Comparison of ENCODE assay signal across 8 cellular contexts in genomic region chr12:109775172-109775881, GRCh38. TPM values are rescaled to one million over a fixed set of nuclear protein-coding genes. Genes with fewer than 3 reads are reported as not detected.
DNase-seq lines count a peak whose midpoint lies in the region; ATAC-seq and TF ChIP-seq lines count a peak whose summit lies in the region.

No MANE protein-coding gene starts in this region.

- H3K9me3 Mint-ChIP-seq in activated naive CD4-positive, alpha-beta T cell treated with anti-CD3 and anti-CD28 coated beads, Interleukin-2, amount 50 U/mL, for 72 hours = no peaks in the 10 kb centered on the region

- no peaks in the 10 kb centered on the region for H3K36me3 Mint-ChIP-seq in activated naive CD4-positive, alpha-beta T cell treated with anti-CD3 and anti-CD28 coated beads, Interleukin-2, amount 50 U/mL, for 72 hours

- TF ChIP-seq CTCF in cardiac muscle cell (IDR thresholded peaks at IDR 0.05; ENCODE audit: low read depth, low read length) = peak; percentile 98
- peak; percentile 87 for TF ChIP-seq CTCF in psoas muscle (IDR thresholded peaks at IDR 0.05)
- TF ChIP-seq CTCF in uterus (IDR thresholded peaks at IDR 0.05) = peak; percentile 63 to 84 (median 83)

- H3K4me3 ChIP-seq in cardiac muscle cell (no peak overlapping the region), psoas muscle (no peak overlapping the region), uterus (no peak overlapping the region)

- intact Hi-C loops in psoas muscle (cut with DNase I) (loop anchor here (1.0 to 5.0 kb wide), 4 partner anchors 178 to 348 kb away; no protein-coding TSS in a partner anchor), uterus (cut with DNase I; ENCODE audit: low total_unique reads) (no loop called here)

- H3K9me3 ChIP-seq in cardiac muscle cell (ENCODE audit: low read depth) = no peaks in the 10 kb centered on the region
- no peaks in the 10 kb centered on the region for H3K9me3 ChIP-seq in psoas muscle
- no peaks in the 10 kb centered on the region for H3K9me3 ChIP-seq in uterus

- TF ChIP-seq POLR2A in uterus (IDR thresholded peaks at IDR 0.05) = no peak

- H3K4me1 ChIP-seq in cardiac muscle cell (ENCODE audit: low read depth) (peaks cover 13% of the 10 kb centered on the region), psoas muscle (peaks cover 10% of the 10 kb centered on the region), uterus (no peaks in the 10 kb centered on the region)

- DNase-seq in ELF-1 (ENCODE audit: low read depth, low spot score) = peak; percentile 73
- peak; percentile 49 for DNase-seq in LHCN-M2 (ENCODE audit: low read depth)
- peak; percentile 67 to 80 for DNase-seq in activated naive CD4-positive, alpha-beta T cell treated with anti-CD3 and anti-CD28 coated beads, Interleukin-2, amount 50 U/mL, for 72 hours (ENCODE audit: low spot score in 2 of 2)
- DNase-seq in cardiac muscle cell (ENCODE audit: low read depth in 1 of 2, low spot score in 1 of 2) = peak; percentile 79 to 81
- DNase-seq in psoas muscle = peak; percentile 72 to 86
- peak; percentile 54 to 67 for DNase-seq in uterus

- WGBS in psoas muscle, 3 donors = 20 to 23% (median 21%) methylated on average over 10 of the region's 10 CpGs

- H3K27me3 ChIP-seq in cardiac muscle cell (no peaks in the 10 kb centered on the region), psoas muscle (ENCODE audit: insufficient read depth in 3 of 3, low read length in 2 of 3) (no peaks in the 10 kb centered on the region), uterus (no peaks in the 10 kb centered on the region)

- H3K36me3 ChIP-seq in cardiac muscle cell (no peaks in the 10 kb centered on the region), psoas muscle (ENCODE audit: insufficient read depth in 1 of 2, low read depth in 1 of 2) (no peaks in the 10 kb centered on the region), uterus (no peaks in the 10 kb centered on the region)

- peak; percentile 95 for ATAC-seq in SK-N-SH treated with all-trans-retinoic acid at 6 μM for 48 hours
- ATAC-seq in activated naive CD4-positive, alpha-beta T cell treated with anti-CD3 and anti-CD28 coated beads, Interleukin-2, amount 50 U/mL, for 72 hours = peak; percentile 79 to 88
- peak; percentile 77 to 91 (median 86) for ATAC-seq in psoas muscle
- ATAC-seq in HG03460 (IDR thresholded peaks at IDR 0.05; ENCODE audit: unreplicated experiment) = no peak

- H3K27ac ChIP-seq in cardiac muscle cell = no peak overlapping the region
- no peak overlapping the region for H3K27ac ChIP-seq in psoas muscle
- no peak overlapping the region for H3K27ac ChIP-seq in uterus

- H3K27ac Mint-ChIP-seq in activated naive CD4-positive, alpha-beta T cell treated with anti-CD3 and anti-CD28 coated beads, Interleukin-2, amount 50 U/mL, for 72 hours = no peak overlapping the region

TF ChIP-seq in SK-N-SH treated with all-trans-retinoic acid at 6 μM for 48 hours, 23 proteins besides CTCF, POLR2A, EP300 and RAD21:
- TF ChIP-seq ZC3H10 (CRISPR knock-in tag; IDR thresholded peaks at IDR 0.05) (no peak), ISL1 (CRISPR knock-in tag; IDR thresholded peaks at IDR 0.05) (no peak), CSRNP3 (CRISPR knock-in tag; IDR thresholded peaks at IDR 0.05) (no peak)

RNA-seq across cellular contexts. Expression of gene TRPV4, which starts 57.9 kb away (rescaled TPM):
- total RNA-seq in LHCN-M2 (2014; rRNA removed) (0.34 TPM in 1 of 2 replicates, not detected in the other), cardiac muscle cell (1.2 and 4.1 TPM in 2 replicates), psoas muscle (under 1 TPM in 3 of 4 donors, not detected in 1; 0.07 to 0.11 (median 0.10) TPM), uterus (under 1 TPM in 2 of 4 donors, not detected in 2; 0.34 to 0.55 TPM)
- 0.12 TPM for polyA plus RNA-seq in LHCN-M2 (2012)
- total RNA-seq in activated naive CD4-positive, alpha-beta T cell treated with anti-CD3 and anti-CD28 coated beads, Interleukin-2, amount 50 U/mL, for 72 hours = not detected
- polyA plus RNA-seq in cardiac muscle cell (2.4 and 6.4 TPM in 2 replicates), psoas muscle (under 1 TPM; 0.03 to 0.07 (median 0.05) TPM)
